11 cellular contexts compared by ENCODE assay signal in genomic region chr11:130165601-130166456, GRCh38. TPM values are rescaled to one million over a fixed set of nuclear protein-coding genes. Genes with fewer than 3 reads are reported as not detected.
DNase-seq lines count a peak whose midpoint lies in the region; ATAC-seq and TF ChIP-seq lines count a peak whose summit lies in the region.
"Had no signal": no experiment of that assay in that cellular context is flagged by ENCODE, and none has a peak within 500 bp of the region (broad histone marks: within the 10 kb centered on the region; RNA-seq: fewer than 3 reads in every experiment).

No MANE protein-coding gene starts in this region.

- H3K4me2 ChIP-seq in HCT116 (ENCODE audit: low read length) (peak overlapping the region; percentile 64), OCI-LY7 (ENCODE audit: low read length) (peak overlapping the region; percentile 90)

- POLR2A ChIA-PET in HCT116 (lab: Charles Lee), result no interaction called here
- POLR2A ChIA-PET in OCI-LY7 (lab: Charles Lee), result interaction anchor here (0.6 to 6.2 kb wide), 16 partner anchors 10 to 209 kb away, joined by 3 to 67 read pairs (median 4); no protein-coding TSS in a partner anchor
- POLR2A ChIA-PET in CD8-positive, alpha-beta memory T cell (lab: Charles Lee), result no interaction called here

- H3K9me3 ChIP-seq in HCT116 (ENCODE audit: control insufficient read depth in 1 of 2, insufficient read depth in 1 of 2, low read depth in 1 of 2, low read length in 2 of 2), result no peaks in the 10 kb centered on the region
- H3K9me3 ChIP-seq in OCI-LY7 (ENCODE audit: low read length), result no peaks in the 10 kb centered on the region
- H3K9me3 ChIP-seq in CD8-positive, alpha-beta memory T cell (ENCODE audit: low read length), result no peaks in the 10 kb centered on the region
- H3K9me3 ChIP-seq: spleen had no signal

- no peak overlapping the region for H3K9ac ChIP-seq in HCT116 (ENCODE audit: low read length)

- TF ChIP-seq RAD21 in HCT116 (IDR thresholded peaks at IDR 0.05; ENCODE audit: low read depth), result no peak

- H3K27ac Mint-ChIP-seq in CD8-positive, alpha-beta memory T cell, result peak overlapping the region in 1 of 8 donors; percentile 31

- H3K27me3 Mint-ChIP-seq in CD8-positive, alpha-beta memory T cell, result peaks cover 30 to 75% of the 10 kb centered on the region in 2 donors

- RAD21 ChIA-PET in HCT116 (lab: Charles Lee; ENCODE audit: low non-redundant PET in 1 of 2, low total read pairs in 2 of 2, uncharacterized antibody in 2 of 2, unreplicated experiment in 2 of 2), result no interaction called here

- intact Hi-C loops in HCT116 (cut with micrococcal nuclease) (no loop called here), OCI-LY7 (cut with micrococcal nuclease; ENCODE audit: unreplicated experiment) (loop anchor here (1.0 to 5.0 kb wide), 2 partner anchors 15 to 146 kb away; partner anchors contain the start of gene ZBTB44), sciatic nerve (cut with DNase I) (no loop called here)

- H3K9me3 Mint-ChIP-seq in CD8-positive, alpha-beta memory T cell, result no peaks in the 10 kb centered on the region

- no peaks in the 10 kb centered on the region for H3K27me3 ChIP-seq in HCT116 (ENCODE audit: insufficient read depth, low read length)
- peaks cover 4% of the 10 kb centered on the region for H3K27me3 ChIP-seq in CD8-positive, alpha-beta memory T cell (ENCODE audit: insufficient read depth, low read length, poor library complexity, severe bottlenecking)

- H3K4me1 Mint-ChIP-seq in CD8-positive, alpha-beta memory T cell, result peaks cover 0 to 6% (median 0%) of the 10 kb centered on the region in 3 donors

- H3K36me3 Mint-ChIP-seq in CD8-positive, alpha-beta memory T cell, result no peaks in the 10 kb centered on the region

- H2AFZ ChIP-seq in HCT116 (ENCODE audit: low read depth, low read length, poor library complexity, severe bottlenecking) (no peak overlapping the region), OCI-LY7 (ENCODE audit: low read length) (no peak overlapping the region)

- H3K27ac ChIP-seq in HCT116 (ENCODE audit: low read depth, low read length) (no peak overlapping the region), OCI-LY7 (ENCODE audit: low read depth, low read length, poor library complexity, severe bottlenecking) (peak overlapping the region; percentile 93), epithelial cell of prostate (peak overlapping the region; percentile 72)
- H3K27ac ChIP-seq in CD8-positive, alpha-beta memory T cell (ENCODE audit: low read depth, low read length), result no peak overlapping the region

- no peak overlapping the region for H3K4me3 Mint-ChIP-seq in CD8-positive, alpha-beta memory T cell

- no peak for DNase-seq in HCT116 (ENCODE audit: low read depth, low spot score)
- DNase-seq in OCI-LY7 (ENCODE audit: low spot score), result peak; percentile 84
- DNase-seq in epithelial cell of prostate (ENCODE audit: low read depth, low spot score), result no peak
- DNase-seq in sciatic nerve (ENCODE audit: low spot score), result no peak
- no peak for DNase-seq in activated CD8-positive, alpha-beta memory T cell treated with anti-CD3 and anti-CD28 coated beads for 24 hours
- DNase-seq in GM19238 (ENCODE audit: insufficient read length, low spot score), result no peak
- DNase-seq in CD8-positive, alpha-beta memory T cell, result no peak
- DNase-seq: NCI-H187, spleen had no signal

- no peak for TF ChIP-seq CTCF in HCT116 (IDR thresholded peaks at IDR 0.05 in 2 of 3, conservative IDR thresholded peaks at IDR 0.05 in 1 of 3; ENCODE audit: borderline replicate concordance in 1 of 3, insufficient read depth in 1 of 3, low read depth in 2 of 3, low read length in 2 of 3)
- no peak for TF ChIP-seq CTCF in OCI-LY7 (conservative IDR thresholded peaks at IDR 0.05; ENCODE audit: low read length)

- no peak for TF ChIP-seq POLR2A in HCT116 (IDR thresholded peaks at IDR 0.05; ENCODE audit: borderline replicate concordance, extremely low read depth, insufficient read depth, insufficient read length)

- BruUV-seq in HCT116 (replicated peaks; lab: Mats Ljungman, UMichigan) (no TSS peak), OCI-LY7 (replicated peaks; lab: Mats Ljungman, UMichigan) (TSS peak; percentile 96)

- peaks cover 96% of the 10 kb centered on the region for H3K79me2 ChIP-seq in HCT116 (ENCODE audit: insufficient read depth, low read length)
- H3K79me2 ChIP-seq in OCI-LY7 (ENCODE audit: insufficient read depth, low read depth, low read length), result peaks cover 100% of the 10 kb centered on the region

- CTCF ChIA-PET in HCT116 (lab: Charles Lee) (interaction anchor here (1.0 kb wide), 1 partner anchor 242 kb away, joined by 3 read pairs; no protein-coding TSS in a partner anchor), OCI-LY7 (lab: Charles Lee; ENCODE audit: unreplicated experiment) (interaction anchor here (1.0 to 1.2 kb wide), 4 partner anchors 10 to 20 kb away, joined by 3 to 6 read pairs (median 4); no protein-coding TSS in a partner anchor)
- CTCF ChIA-PET in CD8-positive, alpha-beta memory T cell (lab: Charles Lee), result no interaction called here

- H3K36me3 ChIP-seq in HCT116 (ENCODE audit: control insufficient read depth in 1 of 2, insufficient read depth in 2 of 2, low read length in 2 of 2) (0 out of 4 replicates have a peak, but pooled peaks cover 0 to 5% of the 10 kb centered on the region in 2 experiments), OCI-LY7 (ENCODE audit: insufficient read depth, low read length) (peaks cover 58% of the 10 kb centered on the region; the same call in 1 of the 2 replicates)
- no peaks in the 10 kb centered on the region for H3K36me3 ChIP-seq in CD8-positive, alpha-beta memory T cell (ENCODE audit: insufficient read depth, low read length)
- H3K36me3 ChIP-seq: spleen had no signal

- peaks cover 16% of the 10 kb centered on the region; the same call in 1 of the 2 replicates for H4K20me1 ChIP-seq in HCT116 (ENCODE audit: insufficient read depth)
- no peaks in the 10 kb centered on the region for H4K20me1 ChIP-seq in OCI-LY7 (ENCODE audit: insufficient read depth, low read length)

- H3K4me3 ChIP-seq in HCT116 (replicated peaks in 1 of 2; ENCODE audit: low read depth in 1 of 2, low read length in 2 of 2) (0 out of 4 replicates have a peak overlapping the region, but pooled peaks of 1 of the 2 experiments have one; percentile 18), OCI-LY7 (ENCODE audit: low read depth, low read length, poor library complexity, severe bottlenecking) (peak overlapping the region; percentile 57)
- H3K4me3 ChIP-seq in CD8-positive, alpha-beta memory T cell (ENCODE audit: low read length), result no peak overlapping the region
- H3K4me3 ChIP-seq: spleen had no signal

- H3K9me2 ChIP-seq in HCT116 (ENCODE audit: insufficient read depth), result no peaks in the 10 kb centered on the region
- no peaks in the 10 kb centered on the region for H3K9me2 ChIP-seq in OCI-LY7 (ENCODE audit: insufficient read depth, low read length)

- ATAC-seq in HCT116 (peak; percentile 61), sciatic nerve (peak; percentile 67), HG02571 (IDR thresholded peaks at IDR 0.05; ENCODE audit: unreplicated experiment) (no peak)

- H3K4me1 ChIP-seq in HCT116 (ENCODE audit: control insufficient read depth in 1 of 2, insufficient read depth in 2 of 2, low read length in 2 of 2), result peaks cover 36 to 72% of the 10 kb centered on the region in 2 experiments
- H3K4me1 ChIP-seq in OCI-LY7 (ENCODE audit: insufficient read depth, low read length, poor library complexity, severe bottlenecking), result peaks cover 93% of the 10 kb centered on the region
- no peaks in the 10 kb centered on the region for H3K4me1 ChIP-seq in CD8-positive, alpha-beta memory T cell (ENCODE audit: insufficient read depth, low read length)

TF ChIP-seq in HCT116, 20 proteins besides CTCF, POLR2A, EP300 and RAD21 (continues in another document):
- TF ChIP-seq SP1 (IDR thresholded peaks at IDR 0.05; ENCODE audit: low read depth) (no peak), ZBTB33 (IDR thresholded peaks at IDR 0.05; ENCODE audit: extremely low read depth, insufficient replicate concordance, low read length) (no peak), ZFX (IDR thresholded peaks at IDR 0.05) (no peak), JUND (IDR thresholded peaks at IDR 0.05) (no peak), SRF (IDR thresholded peaks at IDR 0.05; ENCODE audit: low read depth) (no peak), ZNF274 (IDR thresholded peaks at IDR 0.05; ENCODE audit: low read depth, low read length) (no peak), SIN3A (IDR thresholded peaks at IDR 0.05; ENCODE audit: low read depth) (no peak), EGR1 (IDR thresholded peaks at IDR 0.05; ENCODE audit: low read depth) (no peak)

RNA-seq across cellular contexts. Expression of gene ST14, which starts 6.2 kb away (rescaled TPM):
- total RNA-seq in HCT116 (2021; ENCODE audit: unreplicated experiment) (107 TPM), OCI-LY7 (2022) (98.0 and 109 TPM in 2 replicates), sciatic nerve (2.8 TPM)
- polyA plus RNA-seq in HCT116 (2012), result 133 and 134 TPM in 2 replicates
- 110 and 135 TPM in 2 replicates for total RNA-seq in OCI-LY7 (2014; rRNA removed; shearing (Covaris generic))
- under 1 TPM; 0.18 to 0.35 TPM for total RNA-seq in CD8-positive, alpha-beta memory T cell
- polyA plus RNA-seq in CD8-positive, alpha-beta memory T cell, result not detected
- total RNA-seq: myocyte had no signal

Comparison
In these comparisons a context has a peak if more than half of its experiments do, and no peak if none do; other contexts are left out.
1. H3K27ac ChIP-seq: peak in OCI-LY7 (single experiment) and epithelial cell of prostate (single experiment); none in HCT116 (single experiment) and CD8-positive, alpha-beta memory T cell (single experiment).
2. RNA of gene ST14, which starts 6.2 kb away (total RNA-seq): 98.0 to 135 TPM in OCI-LY7 and 107 TPM in HCT116 (single experiment); 2.8 TPM in sciatic nerve (single experiment) and 0.18 to 0.35 TPM in CD8-positive, alpha-beta memory T cell; every median in the first group is over 10 times any median in the second.